Comparison of ENCODE assay signal across 13 cellular contexts in the genomic region with DNA sequence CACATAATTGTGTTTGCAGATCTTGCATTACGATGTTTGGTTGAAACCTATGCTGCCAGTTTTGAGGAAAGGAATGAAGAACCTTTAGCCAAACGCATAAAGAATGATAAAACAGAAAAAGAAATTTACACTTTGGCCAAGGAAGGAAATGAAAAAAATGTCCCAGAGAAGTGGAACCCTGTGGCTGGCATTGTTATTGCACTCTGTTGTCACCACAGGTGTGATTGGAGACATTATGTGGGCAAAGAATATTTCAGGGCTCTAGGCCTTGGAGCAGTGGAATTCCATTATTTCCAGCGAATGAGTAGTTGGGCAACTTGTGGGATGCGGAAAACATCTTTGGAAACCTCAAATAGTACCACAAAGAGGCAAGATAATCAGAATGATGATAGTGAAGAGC.
"Had no signal": no experiment of that assay in that cellular context is flagged by ENCODE, and none has a peak within 500 bp of the region (broad histone marks: within the 10 kb centered on the region; RNA-seq: fewer than 3 reads in every experiment).

No MANE protein-coding gene starts in this region.

- H3K27ac Mint-ChIP-seq: activated naive CD4-positive, alpha-beta T cell treated with anti-CD3 and anti-CD28 coated beads, Interleukin-2, amount 10 ng/mL, durations not matched to agents 7 days and 5 days; dendritic cell treated with granulocyte-macrophage colony-stimulating factor and Interleukin-4, amounts not matched to agents 40 ng/mL and 50 ng/mL, for 4 days; stimulated activated memory B cell treated with anti-CD40 and anti-IgM and Interleukin-4, amounts not matched to agents 10 μg/mL and 1 μg/mL and 100 μg/mL, for 72 hours had no signal

- H3K4me1 ChIP-seq: foreskin keratinocyte, parathyroid adenoma, thyroid gland had no signal

- H3K4me3 Mint-ChIP-seq: activated naive CD4-positive, alpha-beta T cell treated with anti-CD3 and anti-CD28 coated beads, Interleukin-2, amount 10 ng/mL, durations not matched to agents 7 days and 5 days; dendritic cell treated with granulocyte-macrophage colony-stimulating factor and Interleukin-4, amounts not matched to agents 40 ng/mL and 50 ng/mL, for 4 days; stimulated activated memory B cell treated with anti-CD40 and anti-IgM and Interleukin-4, amounts not matched to agents 10 μg/mL and 1 μg/mL and 100 μg/mL, for 72 hours had no signal

- DNase-seq: activated CD4-positive, CD25-positive, alpha-beta regulatory T cell treated with anti-CD3 and anti-CD28 coated beads, Interleukin-2, amount 50 U/mL, for 72 hours; activated naive CD4-positive, alpha-beta T cell treated with anti-CD3 and anti-CD28 coated beads, Interleukin-2, amount 10 ng/mL, durations not matched to agents 7 days and 5 days; activated T-cell treated with anti-CD3 and anti-CD28 coated beads for 4 hours; effector memory CD4-positive, alpha-beta T cell; foreskin keratinocyte; islet precursor cell; midbrain; T1000; thyroid gland had no signal

- ATAC-seq: foreskin keratinocyte; stimulated activated memory B cell treated with anti-CD40 and anti-IgM and Interleukin-4, amounts not matched to agents 10 μg/mL and 1 μg/mL and 100 μg/mL, for 72 hours had no signal

- H3K9me3 ChIP-seq: thyroid gland had no signal

- H3K4me3 ChIP-seq: lung, thyroid gland had no signal

- H3K27me3 Mint-ChIP-seq: activated naive CD4-positive, alpha-beta T cell treated with anti-CD3 and anti-CD28 coated beads, Interleukin-2, amount 10 ng/mL, durations not matched to agents 7 days and 5 days; dendritic cell treated with granulocyte-macrophage colony-stimulating factor and Interleukin-4, amounts not matched to agents 40 ng/mL and 50 ng/mL, for 4 days; stimulated activated memory B cell treated with anti-CD40 and anti-IgM and Interleukin-4, amounts not matched to agents 10 μg/mL and 1 μg/mL and 100 μg/mL, for 72 hours had no signal

- H3K27ac ChIP-seq: foreskin keratinocyte, parathyroid adenoma, thyroid gland had no signal

- H3K27me3 ChIP-seq: foreskin keratinocyte, thyroid gland had no signal

- H3K9me3 Mint-ChIP-seq: activated naive CD4-positive, alpha-beta T cell treated with anti-CD3 and anti-CD28 coated beads, Interleukin-2, amount 10 ng/mL, durations not matched to agents 7 days and 5 days; dendritic cell treated with granulocyte-macrophage colony-stimulating factor and Interleukin-4, amounts not matched to agents 40 ng/mL and 50 ng/mL, for 4 days; stimulated activated memory B cell treated with anti-CD40 and anti-IgM and Interleukin-4, amounts not matched to agents 10 μg/mL and 1 μg/mL and 100 μg/mL, for 72 hours had no signal
